Comparison of ENCODE assay signal across 9 cellular contexts in genomic region chr22:20531404-20532181, GRCh38. TPM values are rescaled to one million over a fixed set of nuclear protein-coding genes. Genes with fewer than 3 reads are reported as not detected.
DNase-seq lines count a peak whose midpoint lies in the region; ATAC-seq and TF ChIP-seq lines count a peak whose summit lies in the region.
"Had no signal": no experiment of that assay in that cellular context is flagged by ENCODE, and none has a peak within 500 bp of the region (broad histone marks: within the 10 kb centered on the region; RNA-seq: fewer than 3 reads in every experiment).

No MANE protein-coding gene starts in this region.

- peaks cover 41% of the 10 kb centered on the region for H4K20me1 ChIP-seq in Karpas-422 (ENCODE audit: insufficient read depth, low read depth, low read length)

- CTCF ChIA-PET in activated CD4-positive, alpha-beta T cell treated with anti-CD3 and anti-CD28 coated beads for 36 hours (lab: Charles Lee): interaction anchor here (1.1 to 1.5 kb wide), 2 partner anchors 7 to 9 kb away, joined by 3 to 5 read pairs; no protein-coding TSS in a partner anchor
- CTCF ChIA-PET in activated CD8-positive, alpha-beta T cell treated with anti-CD3 and anti-CD28 coated beads, Interleukin-2, amount 10 ng/mL, durations not matched to agents 7 days and 5 days (lab: Charles Lee): interaction anchor here (1.0 to 2.8 kb wide), 4 partner anchors 20 to 41 kb away, joined by 3 to 12 read pairs (median 8); no protein-coding TSS in a partner anchor

- H3K4me2 ChIP-seq in Karpas-422 (ENCODE audit: low read depth, low read length, poor library complexity, severe bottlenecking): no peak overlapping the region

- H3K4me3 Mint-ChIP-seq in activated CD4-positive, alpha-beta T cell treated with anti-CD3 and anti-CD28 coated beads for 36 hours: no peak overlapping the region
- H3K4me3 Mint-ChIP-seq in activated CD8-positive, alpha-beta T cell treated with anti-CD3 and anti-CD28 coated beads, Interleukin-2, amount 10 ng/mL, durations not matched to agents 7 days and 5 days: no peak overlapping the region

- H3K4me1 Mint-ChIP-seq in activated CD4-positive, alpha-beta T cell treated with anti-CD3 and anti-CD28 coated beads for 36 hours: peaks cover 62% of the 10 kb centered on the region
- peaks cover 64% of the 10 kb centered on the region for H3K4me1 Mint-ChIP-seq in activated CD8-positive, alpha-beta T cell treated with anti-CD3 and anti-CD28 coated beads, Interleukin-2, amount 10 ng/mL, durations not matched to agents 7 days and 5 days (ENCODE audit: low read depth)

- POLR2A ChIA-PET in activated CD4-positive, alpha-beta T cell treated with anti-CD3 and anti-CD28 coated beads for 36 hours (lab: Charles Lee): interaction anchor here (1.0 to 1.4 kb wide), 2 partner anchors 8 to 12 kb away, joined by 4 to 5 read pairs; no protein-coding TSS in a partner anchor
- POLR2A ChIA-PET in activated CD8-positive, alpha-beta T cell treated with anti-CD3 and anti-CD28 coated beads, Interleukin-2, amount 10 ng/mL, durations not matched to agents 7 days and 5 days (lab: Charles Lee): interaction anchor here (1.0 to 1.4 kb wide), 3 partner anchors 8 to 23 kb away, joined by 3 to 7 read pairs (median 5); no protein-coding TSS in a partner anchor

- H3K9ac ChIP-seq in rectal smooth muscle tissue (ENCODE audit: low read length) (no peak overlapping the region), Karpas-422 (ENCODE audit: low read length) (no peak overlapping the region)

- DNase-seq in activated CD4-positive, alpha-beta T cell treated with anti-CD3 and anti-CD28 coated beads for 36 hours: no peak
- DNase-seq in activated CD4-positive, alpha-beta T cell treated with anti-CD3 and anti-CD28 coated beads, Interleukin-2, amount 50 U/mL, for 48 hours: no peak
- DNase-seq in activated CD8-positive, alpha-beta T cell treated with anti-CD3 and anti-CD28 coated beads, Interleukin-2, amount 10 ng/mL, durations not matched to agents 7 days and 5 days: no peak
- DNase-seq in heart right ventricle: peak; percentile 52 to 53
- no peak for DNase-seq in NAMALWA (ENCODE audit: low spot score)
- no peak for DNase-seq in Karpas-422

- no peak for TF ChIP-seq CTCF in heart right ventricle (IDR thresholded peaks at IDR 0.05)

- H3K27me3 Mint-ChIP-seq in activated CD4-positive, alpha-beta T cell treated with anti-CD3 and anti-CD28 coated beads for 36 hours: no peaks in the 10 kb centered on the region
- H3K27me3 Mint-ChIP-seq in activated CD8-positive, alpha-beta T cell treated with anti-CD3 and anti-CD28 coated beads, Interleukin-2, amount 10 ng/mL, durations not matched to agents 7 days and 5 days (ENCODE audit: low read depth): no peaks in the 10 kb centered on the region

- H2AFZ ChIP-seq in Karpas-422 (ENCODE audit: low read length): no peak overlapping the region

- peak overlapping the region; percentile 11 to 82 (median 73) for H3K27ac ChIP-seq in heart right ventricle
- H3K27ac ChIP-seq in rectal smooth muscle tissue (ENCODE audit: low read depth, low read length): peak overlapping the region; percentile 69
- H3K27ac ChIP-seq in Karpas-422 (ENCODE audit: low read length): no peak overlapping the region
- H3K27ac ChIP-seq: C4-2B had no signal

- peaks cover 0 to 63% (median 4%) of the 10 kb centered on the region in 9 donors for H3K36me3 ChIP-seq in heart right ventricle
- peaks cover 7% of the 10 kb centered on the region for H3K36me3 ChIP-seq in rectal smooth muscle tissue (ENCODE audit: control insufficient read depth, insufficient read depth, low read length)
- H3K36me3 ChIP-seq in Karpas-422 (ENCODE audit: insufficient read depth, low read length): 0 out of 2 replicates have a peak, but pooled peaks cover 3% of the 10 kb centered on the region

- H3K4me1 ChIP-seq in heart right ventricle (peaks cover 48 to 86% (median 73%) of the 10 kb centered on the region in 9 donors), rectal smooth muscle tissue (ENCODE audit: control insufficient read depth, insufficient read depth, low read length) (peaks cover 25% of the 10 kb centered on the region), Karpas-422 (ENCODE audit: low read length) (no peaks in the 10 kb centered on the region)

- no peak for ATAC-seq in activated CD4-positive, alpha-beta T cell treated with anti-CD3 and anti-CD28 coated beads for 36 hours
- peak; percentile 34 for ATAC-seq in activated CD8-positive, alpha-beta T cell treated with anti-CD3 and anti-CD28 coated beads, Interleukin-2, amount 10 ng/mL, durations not matched to agents 7 days and 5 days
- ATAC-seq in heart right ventricle (peak; percentile 83 to 92 (median 86)), HG03196 (IDR thresholded peaks at IDR 0.05; ENCODE audit: unreplicated experiment) (no peak)

- no peaks in the 10 kb centered on the region for H3K9me3 ChIP-seq in heart right ventricle
- no peaks in the 10 kb centered on the region for H3K9me3 ChIP-seq in Karpas-422 (ENCODE audit: low read length)

- intact Hi-C loops in activated CD4-positive, alpha-beta T cell treated with anti-CD3 and anti-CD28 coated beads for 36 hours (cut with DNase I, micrococcal nuclease): no loop called here
- intact Hi-C loops in heart right ventricle (cut with DNase I): no loop called here

- peaks cover 89% of the 10 kb centered on the region for H3K79me2 ChIP-seq in Karpas-422 (ENCODE audit: low read length)

- H3K27me3 ChIP-seq in heart right ventricle (no peaks in the 10 kb centered on the region), rectal smooth muscle tissue (ENCODE audit: control insufficient read depth, insufficient read depth, low read length) (no peaks in the 10 kb centered on the region), Karpas-422 (ENCODE audit: low read length) (no peaks in the 10 kb centered on the region)

- H3K4me3 ChIP-seq in heart right ventricle: no peak overlapping the region
- peak overlapping the region; percentile 7 for H3K4me3 ChIP-seq in rectal smooth muscle tissue (ENCODE audit: low read length)
- no peak overlapping the region for H3K4me3 ChIP-seq in Karpas-422 (ENCODE audit: low read length)

- H3K9me3 Mint-ChIP-seq in activated CD4-positive, alpha-beta T cell treated with anti-CD3 and anti-CD28 coated beads for 36 hours (ENCODE audit: low read depth): no peaks in the 10 kb centered on the region
- H3K9me3 Mint-ChIP-seq in activated CD8-positive, alpha-beta T cell treated with anti-CD3 and anti-CD28 coated beads, Interleukin-2, amount 10 ng/mL, durations not matched to agents 7 days and 5 days (ENCODE audit: insufficient read depth): no peaks in the 10 kb centered on the region

- H3K36me3 Mint-ChIP-seq in activated CD4-positive, alpha-beta T cell treated with anti-CD3 and anti-CD28 coated beads for 36 hours (ENCODE audit: low read depth): peaks cover 26% of the 10 kb centered on the region
- H3K36me3 Mint-ChIP-seq in activated CD8-positive, alpha-beta T cell treated with anti-CD3 and anti-CD28 coated beads, Interleukin-2, amount 10 ng/mL, durations not matched to agents 7 days and 5 days (ENCODE audit: low read depth): peaks cover 50% of the 10 kb centered on the region

- no peaks in the 10 kb centered on the region for H3K9me2 ChIP-seq in Karpas-422 (replicated peaks; ENCODE audit: insufficient read depth, low read length)

- peak overlapping the region; percentile 58 for H3K27ac Mint-ChIP-seq in activated CD4-positive, alpha-beta T cell treated with anti-CD3 and anti-CD28 coated beads for 36 hours
- peak overlapping the region; percentile 73 for H3K27ac Mint-ChIP-seq in activated CD8-positive, alpha-beta T cell treated with anti-CD3 and anti-CD28 coated beads, Interleukin-2, amount 10 ng/mL, durations not matched to agents 7 days and 5 days

- WGBS in heart right ventricle, 2 donors: 25 to 26% methylated on average over 15 of the region's 15 CpGs

RNA-seq across cellular contexts. Expression of gene MED15, which starts 24.2 kb away (rescaled TPM):
- 100 to 1,000 TPM in 1 of 2 experiments, 10 to 100 TPM in 1; 84.4 to 107 TPM for total RNA-seq in activated CD4-positive, alpha-beta T cell treated with anti-CD3 and anti-CD28 coated beads for 36 hours
- 100 to 1,000 TPM; 155 to 161 TPM for total RNA-seq in activated CD8-positive, alpha-beta T cell treated with anti-CD3 and anti-CD28 coated beads, Interleukin-2, amount 10 ng/mL, durations not matched to agents 7 days and 5 days
- total RNA-seq in heart right ventricle: 10 to 100 TPM; 35.6 to 66.8 (median 44.0) TPM
- 10 to 100 TPM; 33.8 to 40.8 TPM for polyA plus RNA-seq in heart right ventricle
- 36.9 and 70.3 TPM in 2 replicates for total RNA-seq in Karpas-422 (2014; rRNA removed; shearing (Covaris generic); ENCODE audit: low replicate concordance)

RNA-seq across cellular contexts. Expression of gene KLHL22, which starts 36.0 kb away (rescaled TPM):
- total RNA-seq in activated CD4-positive, alpha-beta T cell treated with anti-CD3 and anti-CD28 coated beads for 36 hours: 10 to 100 TPM; 14.1 to 15.2 TPM
- total RNA-seq in activated CD8-positive, alpha-beta T cell treated with anti-CD3 and anti-CD28 coated beads, Interleukin-2, amount 10 ng/mL, durations not matched to agents 7 days and 5 days: 10 to 100 TPM; 29.2 to 30.1 TPM
- 10 to 100 TPM; 14.1 to 29.3 (median 18.5) TPM for total RNA-seq in heart right ventricle
- 10 to 100 TPM; 11.3 to 15.4 TPM for polyA plus RNA-seq in heart right ventricle
- total RNA-seq in Karpas-422 (2014; rRNA removed; shearing (Covaris generic); ENCODE audit: low replicate concordance): 9.7 and 23.7 TPM in 2 replicates

Comparison
In these comparisons a context has a peak if more than half of its experiments do, and no peak if none do; other contexts are left out.
1. ATAC-seq: peak in activated CD8-positive, alpha-beta T cell treated with anti-CD3 and anti-CD28 coated beads, Interleukin-2, amount 10 ng/mL, durations not matched to agents 7 days and 5 days (single experiment) and heart right ventricle (8 of 8); none in activated CD4-positive, alpha-beta T cell treated with anti-CD3 and anti-CD28 coated beads for 36 hours (single experiment) and HG03196 (single experiment).
2. DNase-seq: peak in heart right ventricle (2 of 2); none in activated CD4-positive, alpha-beta T cell treated with anti-CD3 and anti-CD28 coated beads for 36 hours (single experiment), activated CD4-positive, alpha-beta T cell treated with anti-CD3 and anti-CD28 coated beads, Interleukin-2, amount 50 U/mL, for 48 hours (0 of 2), activated CD8-positive, alpha-beta T cell treated with anti-CD3 and anti-CD28 coated beads, Interleukin-2, amount 10 ng/mL, durations not matched to agents 7 days and 5 days (single experiment), NAMALWA (single experiment) and Karpas-422 (single experiment).